Comparison of ENCODE assay signal across 8 cellular contexts in genomic region chr20:35773154-35773751, GRCh38. TPM values are rescaled to one million over a fixed set of nuclear protein-coding genes. Genes with fewer than 3 reads are reported as not detected.
DNase-seq lines count a peak whose midpoint lies in the region; ATAC-seq lines count a peak whose summit lies in the region.

No MANE protein-coding gene starts in this region.

- H3K27ac ChIP-seq in ectodermal cell (ENCODE audit: insufficient read depth, low read depth, low read length, poor library complexity, severe bottlenecking) (no peak overlapping the region), muscle layer of duodenum (ENCODE audit: low read length) (peak overlapping the region; percentile 93)

- no peak for ATAC-seq in Right ventricle myocardium superior (ENCODE audit: poor library complexity)

- H3K9me3 ChIP-seq in ectodermal cell (ENCODE audit: control insufficient read depth, low read length) (no peaks in the 10 kb centered on the region), muscle layer of duodenum (ENCODE audit: control insufficient read depth in 1 of 2, low read length in 2 of 2) (no peaks in the 10 kb centered on the region)

- H3K36me3 ChIP-seq in ectodermal cell (ENCODE audit: control insufficient read depth, insufficient read depth, low read length) (no peaks in the 10 kb centered on the region), muscle layer of duodenum (ENCODE audit: control insufficient read depth in 1 of 2, insufficient read depth in 2 of 2, low read length in 2 of 2) (peaks cover 0 to 8% of the 10 kb centered on the region in 2 donors)

- peak; percentile 76 for DNase-seq in cardiac septum (ENCODE audit: low spot score)
- no peak for DNase-seq in Right ventricle myocardium superior
- peak; percentile 68 for DNase-seq in UCSD-AML1 (lab: John Stamatoyannopoulos, UW; ENCODE audit: unreplicated experiment)
- DNase-seq in DMS53 treated with DMSO at 0.1 percent for 48 hours (lab: John Stamatoyannopoulos, UW; ENCODE audit: unreplicated experiment), result no peak
- no peak for DNase-seq in SHP77 treated with DMSO at 0.1 percent for 48 hours (lab: John Stamatoyannopoulos, UW)
- no peak for DNase-seq in NCI-H146 treated with DMSO at 0.1 percent for 48 hours (lab: John Stamatoyannopoulos, UW; ENCODE audit: unreplicated experiment)

- H3K27me3 ChIP-seq in ectodermal cell (ENCODE audit: control insufficient read depth, insufficient read depth, low read length, poor library complexity, severe bottlenecking) (no peaks in the 10 kb centered on the region), muscle layer of duodenum (ENCODE audit: low read depth, low read length) (no peaks in the 10 kb centered on the region)

- intact Hi-C loops in cardiac septum (cut with DNase I), result loop anchor here (10.0 kb wide), 1 partner anchor 182 kb away; the partner anchor contains the start of gene SCAND1
- intact Hi-C loops in Right ventricle myocardium superior (cut with DNase I), result no loop called here

- 57 to 62% methylated on average over 8 of the region's 8 CpGs for WGBS in ectodermal cell, 2 experiments

- H3K4me1 ChIP-seq in ectodermal cell (ENCODE audit: control insufficient read depth, insufficient read depth, low read length) (peaks cover 21% of the 10 kb centered on the region), muscle layer of duodenum (ENCODE audit: control insufficient read depth in 1 of 2, insufficient read depth in 2 of 2, low read length in 2 of 2) (peaks cover 13 to 31% of the 10 kb centered on the region in 2 donors)

- H3K4me3 ChIP-seq in ectodermal cell (ENCODE audit: insufficient read depth, low read depth, low read length), result peak overlapping the region; percentile 86
- peak overlapping the region; percentile 71 to 81 for H3K4me3 ChIP-seq in muscle layer of duodenum (ENCODE audit: low read depth in 1 of 2, low read length in 2 of 2)

RNA-seq across cellular contexts. Expression of gene PHF20, which starts 1.4 kb away (rescaled TPM):
- 28.9 TPM for total RNA-seq in cardiac septum
- total RNA-seq in Right ventricle myocardium superior, result 37.2 TPM
- 61.5 TPM for polyA plus RNA-seq in ectodermal cell (2013, experiment 1 of 4)
- polyA plus RNA-seq in ectodermal cell (2013, experiment 2 of 4), result 58.3 TPM
- 44.9 TPM for polyA plus RNA-seq in ectodermal cell (2013, experiment 3 of 4)
- polyA plus RNA-seq in ectodermal cell (2013, experiment 4 of 4), result 46.0 TPM

RNA-seq across cellular contexts. Expression of gene RBM39, which starts 31.2 kb away (rescaled TPM):
- total RNA-seq in cardiac septum, result 167 TPM
- total RNA-seq in Right ventricle myocardium superior, result 134 TPM
- polyA plus RNA-seq in ectodermal cell (2013, experiment 1 of 4), result 295 TPM
- 250 TPM for polyA plus RNA-seq in ectodermal cell (2013, experiment 2 of 4)
- polyA plus RNA-seq in ectodermal cell (2013, experiment 3 of 4), result 241 TPM
- polyA plus RNA-seq in ectodermal cell (2013, experiment 4 of 4), result 256 TPM

Comparison
In these comparisons a context has a peak if more than half of its experiments do, and no peak if none do; other contexts are left out.
1. DNase-seq: peak in cardiac septum (single experiment) and UCSD-AML1 (single experiment); none in Right ventricle myocardium superior (single experiment), DMS53 treated with DMSO at 0.1 percent for 48 hours (single experiment), SHP77 treated with DMSO at 0.1 percent for 48 hours (single experiment) and NCI-H146 treated with DMSO at 0.1 percent for 48 hours (single experiment).